ENCODE assay signal across 8 cellular contexts in genomic region chr3:36656873-36657272, GRCh38.
"Had no signal": no experiment of that assay in that cellular context is flagged by ENCODE, and none has a peak within 500 bp of the region (broad histone marks: within the 10 kb centered on the region; RNA-seq: fewer than 3 reads in every experiment).

No MANE protein-coding gene starts in this region.

- FAIRE-seq: G401.6, GM12878, GM12891, GM12892, GM18507, GM19239 had no signal

- H3K4me3 ChIP-seq: GM12878 had no signal

- DNase-seq: GDM1, GF-D8 had no signal

- ATAC-seq: GM12878 had no signal
